In the genomic region with DNA sequence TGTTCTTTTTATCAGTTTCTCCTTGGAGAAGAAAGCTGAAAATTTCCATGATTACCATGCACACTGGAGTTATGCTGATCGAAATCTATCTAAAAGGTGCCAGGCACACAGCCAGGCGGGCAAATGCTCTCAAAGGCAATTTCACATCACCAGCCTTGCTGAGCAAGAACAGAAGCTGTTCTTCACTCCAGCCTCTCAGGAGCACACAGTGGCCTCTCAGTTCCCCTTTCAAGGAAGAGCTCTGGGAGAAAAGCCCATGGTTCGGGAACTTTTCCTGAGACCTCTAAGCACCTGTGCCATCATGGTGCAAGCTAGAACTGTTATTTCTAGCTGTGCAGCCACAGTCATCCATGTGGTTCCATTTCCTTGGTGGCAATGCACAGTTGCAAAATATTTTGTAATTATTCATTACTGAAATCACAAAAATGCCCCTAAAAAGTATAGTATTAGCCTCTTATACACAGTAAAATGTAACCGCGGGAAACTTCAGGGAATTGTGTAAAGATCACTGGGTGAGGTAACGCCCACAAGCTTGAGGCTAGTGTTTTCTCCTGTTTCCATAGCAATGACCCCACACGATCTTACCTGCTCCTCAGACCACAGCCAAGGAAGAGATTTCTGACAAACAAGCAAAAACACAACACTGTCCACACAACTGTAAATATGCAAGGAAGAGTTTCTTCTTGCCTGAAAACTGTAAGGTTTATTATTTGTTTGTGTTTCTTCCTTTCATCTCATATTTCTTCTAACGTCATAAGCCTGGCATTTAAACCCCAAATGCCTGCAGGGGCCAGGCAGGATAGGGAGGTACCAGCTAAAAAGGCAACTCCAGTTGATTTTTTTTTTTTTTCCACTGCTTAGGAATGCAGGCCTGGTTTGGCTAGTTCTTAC, we compare ENCODE assay signal across 8 cellular contexts.
DNase-seq lines count a peak whose midpoint lies in the region; ATAC-seq and TF ChIP-seq lines count a peak whose summit lies in the region.

No MANE protein-coding gene starts in this region.

- peaks cover 11% of the 10 kb centered on the region for H3K4me1 ChIP-seq in HEK293 (ENCODE audit: control insufficient read depth, insufficient read depth, low read length)
- H3K4me1 ChIP-seq in parathyroid adenoma: peaks cover 48% of the 10 kb centered on the region

- peak overlapping the region; percentile 17 for H3K9ac ChIP-seq in parathyroid adenoma

- H3K36me3 Mint-ChIP-seq in T-cell: no peaks in the 10 kb centered on the region

- peak overlapping the region; percentile 79 to 91 for H3K27ac Mint-ChIP-seq in T-cell

- DNase-seq in AG04449 (ENCODE audit: low read depth, low spot score) (peak; percentile 51), T-cell (peak in 2 of 34 experiments; percentile 7 to 39), fibroblast of peridontal ligament (ENCODE audit: extremely low read depth) (peak; percentile 97), SW480 (ENCODE audit: low spot score) (no peak), ureter (ENCODE audit: low spot score) (no peak)

- H3K27ac ChIP-seq in HEK293 (ENCODE audit: extremely low read depth, low read depth, low read length): no peak overlapping the region
- H3K27ac ChIP-seq in parathyroid adenoma: peak overlapping the region; percentile 95

- H3K9me3 Mint-ChIP-seq in T-cell: peaks cover 0 to 3% (median 2%) of the 10 kb centered on the region in 3 donors

- peak overlapping the region; percentile 28 for H2AFZ ChIP-seq in parathyroid adenoma

- H3K27me3 Mint-ChIP-seq in T-cell: no peaks in the 10 kb centered on the region

- ATAC-seq in T-cell (replicated peaks in 1 of 4) (peak in 1 of 4 experiments; percentile 72), HG03139 (IDR thresholded peaks at IDR 0.05; ENCODE audit: unreplicated experiment) (no peak)

- no peaks in the 10 kb centered on the region for H3K79me2 ChIP-seq in parathyroid adenoma

- no peaks in the 10 kb centered on the region for H3K9me3 ChIP-seq in HEK293 (ENCODE audit: control insufficient read depth, insufficient read depth, low read depth, low read length)
- no peaks in the 10 kb centered on the region for H3K9me3 ChIP-seq in parathyroid adenoma (ENCODE audit: control insufficient read depth, low read length)

- peak overlapping the region; percentile 66 for H3K4me2 ChIP-seq in parathyroid adenoma (ENCODE audit: low read length)

- H3K36me3 ChIP-seq in HEK293 (ENCODE audit: control insufficient read depth in 2 of 2, insufficient read depth in 1 of 2, low read length in 2 of 2): no peaks in the 10 kb centered on the region
- H3K36me3 ChIP-seq in parathyroid adenoma (ENCODE audit: control insufficient read depth, insufficient read depth, low read length): no peaks in the 10 kb centered on the region

- H3K4me3 ChIP-seq in AG04449 (ENCODE audit: low read depth, low read length): no peak overlapping the region
- no peak overlapping the region for H3K4me3 ChIP-seq in HEK293 (ENCODE audit: low read depth, low read length)
- H3K4me3 ChIP-seq in parathyroid adenoma (ENCODE audit: low read depth, low read length): peak overlapping the region; percentile 25

- H3K27me3 ChIP-seq in parathyroid adenoma (ENCODE audit: control insufficient read depth, insufficient read depth, low read length): no peaks in the 10 kb centered on the region

- peak overlapping the region in 2 of 3 donors; percentile 6 to 52 for H3K4me3 Mint-ChIP-seq in T-cell

- CTCF ChIA-PET in AG04449 (lab: Yijun Ruan, JAX): no interaction called here
- CTCF ChIA-PET in HEK293 (lab: Yijun Ruan, JAX): interaction anchor here (0.6 to 0.7 kb wide), 3 partner anchors 78 to 171 kb away, joined by 3 read pairs; no protein-coding TSS in a partner anchor
- CTCF ChIA-PET in T-cell (lab: Charles Lee): interaction anchor here (0.6 to 0.8 kb wide), 2 partner anchors 66 to 70 kb away, joined by 3 read pairs; no protein-coding TSS in a partner anchor

- peaks cover 69 to 100% (median 98%) of the 10 kb centered on the region in 3 donors for H3K4me1 Mint-ChIP-seq in T-cell

- POLR2A ChIA-PET in AG04449 (lab: Yijun Ruan, JAX) (no interaction called here), HEK293 (lab: Yijun Ruan, JAX) (interaction anchor here (1.0 to 1.1 kb wide), 2 partner anchors 50 to 101 kb away, joined by 3 read pairs; no protein-coding TSS in a partner anchor), T-cell (lab: Charles Lee) (interaction anchor here in 1 of 2 donors (0.9 to 1.0 kb wide), 2 partner anchors 84 to 184 kb away, joined by 3 to 5 read pairs; a partner anchor contains a TSS)

- TF ChIP-seq CTCF in AG04449 (IDR thresholded peaks at IDR 0.05; ENCODE audit: insufficient read depth, low read length, missing control alignments) (no peak), HEK293 (tag by site-specific recombination; IDR thresholded peaks at IDR 0.05) (no peak), parathyroid adenoma (IDR thresholded peaks at IDR 0.05) (no peak)

TF ChIP-seq in HEK293, 187 proteins besides CTCF, POLR2A, EP300 and RAD21 (continues in another document):
- TF ChIP-seq, protein P1, sequence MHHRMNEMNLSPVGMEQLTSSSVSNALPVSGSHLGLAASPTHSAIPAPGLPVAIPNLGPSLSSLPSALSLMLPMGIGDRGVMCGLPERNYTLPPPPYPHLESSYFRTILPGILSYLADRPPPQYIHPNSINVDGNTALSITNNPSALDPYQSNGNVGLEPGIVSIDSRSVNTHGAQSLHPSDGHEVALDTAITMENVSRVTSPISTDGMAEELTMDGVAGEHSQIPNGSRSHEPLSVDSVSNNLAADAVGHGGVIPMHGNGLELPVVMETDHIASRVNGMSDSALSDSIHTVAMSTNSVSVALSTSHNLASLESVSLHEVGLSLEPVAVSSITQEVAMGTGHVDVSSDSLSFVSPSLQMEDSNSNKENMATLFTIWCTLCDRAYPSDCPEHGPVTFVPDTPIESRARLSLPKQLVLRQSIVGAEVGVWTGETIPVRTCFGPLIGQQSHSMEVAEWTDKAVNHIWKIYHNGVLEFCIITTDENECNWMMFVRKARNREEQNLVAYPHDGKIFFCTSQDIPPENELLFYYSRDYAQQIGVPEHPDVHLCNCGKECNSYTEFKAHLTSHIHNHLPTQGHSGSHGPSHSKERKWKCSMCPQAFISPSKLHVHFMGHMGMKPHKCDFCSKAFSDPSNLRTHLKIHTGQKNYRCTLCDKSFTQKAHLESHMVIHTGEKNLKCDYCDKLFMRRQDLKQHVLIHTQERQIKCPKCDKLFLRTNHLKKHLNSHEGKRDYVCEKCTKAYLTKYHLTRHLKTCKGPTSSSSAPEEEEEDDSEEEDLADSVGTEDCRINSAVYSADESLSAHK (tag by site-specific recombination; IDR thresholded peaks at IDR 0.05): peak; percentile 70; the same call in 1 of the 2 replicates
- TF ChIP-seq, protein P2, sequence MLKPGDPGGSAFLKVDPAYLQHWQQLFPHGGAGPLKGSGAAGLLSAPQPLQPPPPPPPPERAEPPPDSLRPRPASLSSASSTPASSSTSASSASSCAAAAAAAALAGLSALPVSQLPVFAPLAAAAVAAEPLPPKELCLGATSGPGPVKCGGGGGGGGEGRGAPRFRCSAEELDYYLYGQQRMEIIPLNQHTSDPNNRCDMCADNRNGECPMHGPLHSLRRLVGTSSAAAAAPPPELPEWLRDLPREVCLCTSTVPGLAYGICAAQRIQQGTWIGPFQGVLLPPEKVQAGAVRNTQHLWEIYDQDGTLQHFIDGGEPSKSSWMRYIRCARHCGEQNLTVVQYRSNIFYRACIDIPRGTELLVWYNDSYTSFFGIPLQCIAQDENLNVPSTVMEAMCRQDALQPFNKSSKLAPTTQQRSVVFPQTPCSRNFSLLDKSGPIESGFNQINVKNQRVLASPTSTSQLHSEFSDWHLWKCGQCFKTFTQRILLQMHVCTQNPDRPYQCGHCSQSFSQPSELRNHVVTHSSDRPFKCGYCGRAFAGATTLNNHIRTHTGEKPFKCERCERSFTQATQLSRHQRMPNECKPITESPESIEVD (tag by site-specific recombination; IDR thresholded peaks at IDR 0.05): peak; percentile 98
- TF ChIP-seq, protein P3, sequence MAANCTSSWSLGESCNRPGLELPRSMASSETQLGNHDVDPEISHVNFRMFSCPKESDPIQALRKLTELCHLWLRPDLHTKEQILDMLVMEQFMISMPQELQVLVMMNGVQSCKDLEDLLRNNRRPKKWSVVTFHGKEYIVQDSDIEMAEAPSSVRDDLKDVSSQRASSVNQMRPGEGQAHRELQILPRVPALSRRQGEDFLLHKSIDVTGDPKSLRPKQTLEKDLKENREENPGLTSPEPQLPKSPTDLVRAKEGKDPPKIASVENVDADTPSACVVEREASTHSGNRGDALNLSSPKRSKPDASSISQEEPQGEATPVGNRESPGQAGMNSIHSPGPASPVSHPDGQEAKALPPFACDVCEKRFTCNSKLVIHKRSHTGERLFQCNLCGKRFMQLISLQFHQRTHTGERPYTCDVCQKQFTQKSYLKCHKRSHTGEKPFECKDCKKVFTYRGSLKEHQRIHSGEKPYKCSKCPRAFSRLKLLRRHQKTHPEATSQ (tag by site-specific recombination; IDR thresholded peaks at IDR 0.05): no peak
- TF ChIP-seq ZNF202 (tag by site-specific recombination; IDR thresholded peaks at IDR 0.05; ENCODE audit: borderline replicate concordance): no peak
- peak; percentile 44; the same call in 1 of the 2 replicates for TF ChIP-seq PRDM1 (tag by site-specific recombination; IDR thresholded peaks at IDR 0.05)
- TF ChIP-seq ZNF558 (tag by site-specific recombination; IDR thresholded peaks at IDR 0.05): 0 out of 2 replicates have a peak, but pooled peaks have one; percentile 23
- TF ChIP-seq ZBTB1 (tag by site-specific recombination; IDR thresholded peaks at IDR 0.05): no peak
- peak; percentile 64; the same call in 1 of the 2 replicates for TF ChIP-seq ZNF2 (tag by site-specific recombination; IDR thresholded peaks at IDR 0.05)
- TF ChIP-seq, protein P4, sequence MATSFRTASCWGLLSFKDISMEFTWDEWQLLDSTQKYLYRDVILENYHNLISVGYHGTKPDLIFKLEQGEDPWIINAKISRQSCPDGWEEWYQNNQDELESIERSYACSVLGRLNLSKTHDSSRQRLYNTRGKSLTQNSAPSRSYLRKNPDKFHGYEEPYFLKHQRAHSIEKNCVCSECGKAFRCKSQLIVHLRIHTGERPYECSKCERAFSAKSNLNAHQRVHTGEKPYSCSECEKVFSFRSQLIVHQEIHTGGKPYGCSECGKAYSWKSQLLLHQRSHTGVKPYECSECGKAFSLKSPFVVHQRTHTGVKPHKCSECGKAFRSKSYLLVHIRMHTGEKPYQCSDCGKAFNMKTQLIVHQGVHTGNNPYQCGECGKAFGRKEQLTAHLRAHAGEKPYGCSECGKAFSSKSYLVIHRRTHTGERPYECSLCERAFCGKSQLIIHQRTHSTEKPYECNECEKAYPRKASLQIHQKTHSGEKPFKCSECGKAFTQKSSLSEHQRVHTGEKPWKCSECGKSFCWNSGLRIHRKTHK (tag by site-specific recombination; IDR thresholded peaks at IDR 0.05): no peak
- TF ChIP-seq KLF10 (tag by site-specific recombination; IDR thresholded peaks at IDR 0.05): peak; percentile 57; the same call in 1 of the 2 replicates

Comparison
In these comparisons a context has a peak if more than half of its experiments do, and no peak if none do; other contexts are left out.
1. DNase-seq: peak in AG04449 (single experiment) and fibroblast of peridontal ligament (single experiment); none in SW480 (single experiment) and ureter (single experiment).